Comparison of ENCODE assay signal across 1 cellular context in the genomic region with DNA sequence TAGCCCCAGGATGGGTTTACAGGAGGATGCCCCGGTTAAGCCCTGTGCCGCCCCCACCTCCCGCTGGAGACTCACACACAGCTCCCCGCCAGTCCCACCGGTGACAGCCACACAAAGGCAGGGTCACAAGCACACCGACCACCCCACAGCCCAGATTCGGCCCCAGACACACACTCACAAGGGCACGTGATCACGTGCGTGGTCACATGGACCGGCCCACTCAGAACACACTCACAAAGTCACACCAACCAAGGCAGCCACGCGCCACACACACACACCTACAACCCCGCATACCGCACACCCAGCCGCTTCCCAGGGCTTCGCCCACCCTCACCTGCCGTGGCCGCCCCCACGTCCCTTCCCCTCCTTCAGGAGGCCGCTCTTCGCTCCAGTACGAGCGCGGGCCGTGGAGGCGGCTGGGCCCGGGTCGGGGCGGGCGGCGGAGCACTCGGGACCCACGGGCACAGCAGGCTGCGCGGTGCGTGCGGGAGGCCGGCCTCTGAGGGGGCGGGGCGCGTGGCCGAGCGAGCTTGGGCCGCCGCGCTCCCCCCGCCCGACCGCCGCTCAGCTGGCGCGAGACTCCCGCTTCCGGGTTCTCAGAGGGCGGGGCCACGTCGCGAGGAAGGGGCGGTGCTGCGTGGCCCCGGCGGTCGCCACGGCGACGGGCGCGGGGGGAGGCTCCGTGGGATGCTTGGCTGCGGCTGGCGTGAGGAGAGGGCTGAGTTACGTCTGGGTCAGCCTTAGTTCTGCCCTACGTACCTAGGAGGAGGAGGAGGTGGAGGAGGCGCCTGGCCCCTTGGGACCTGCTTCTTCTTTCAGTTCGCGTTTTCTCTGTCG.
TF ChIP-seq lines count a peak whose summit lies in the region.

A gene with protein sequence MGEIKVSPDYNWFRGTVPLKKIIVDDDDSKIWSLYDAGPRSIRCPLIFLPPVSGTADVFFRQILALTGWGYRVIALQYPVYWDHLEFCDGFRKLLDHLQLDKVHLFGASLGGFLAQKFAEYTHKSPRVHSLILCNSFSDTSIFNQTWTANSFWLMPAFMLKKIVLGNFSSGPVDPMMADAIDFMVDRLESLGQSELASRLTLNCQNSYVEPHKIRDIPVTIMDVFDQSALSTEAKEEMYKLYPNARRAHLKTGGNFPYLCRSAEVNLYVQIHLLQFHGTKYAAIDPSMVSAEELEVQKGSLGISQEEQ (minus strand): TSS at position 584 of the 837 bp plus-strand sequence. CDS start 6,345 bp downstream, outside the sequence.

TF ChIP-seq in HepG2, 621 proteins besides CTCF, POLR2A, EP300 and RAD21 (continued from another document and continues in another):
- no peak for TF ChIP-seq ZNF10 (CRISPR knock-in tag; IDR thresholded peaks at IDR 0.05; ENCODE audit: borderline replicate concordance, low read depth)
- TF ChIP-seq TBL1XR1 (IDR thresholded peaks at IDR 0.05; ENCODE audit: borderline replicate concordance, low read length, partially characterized antibody): no peak
- peak; percentile 18; the same call in 1 of the 2 replicates for TF ChIP-seq ISL2 (CRISPR knock-in tag; IDR thresholded peaks at IDR 0.05)
- TF ChIP-seq, protein P1, sequence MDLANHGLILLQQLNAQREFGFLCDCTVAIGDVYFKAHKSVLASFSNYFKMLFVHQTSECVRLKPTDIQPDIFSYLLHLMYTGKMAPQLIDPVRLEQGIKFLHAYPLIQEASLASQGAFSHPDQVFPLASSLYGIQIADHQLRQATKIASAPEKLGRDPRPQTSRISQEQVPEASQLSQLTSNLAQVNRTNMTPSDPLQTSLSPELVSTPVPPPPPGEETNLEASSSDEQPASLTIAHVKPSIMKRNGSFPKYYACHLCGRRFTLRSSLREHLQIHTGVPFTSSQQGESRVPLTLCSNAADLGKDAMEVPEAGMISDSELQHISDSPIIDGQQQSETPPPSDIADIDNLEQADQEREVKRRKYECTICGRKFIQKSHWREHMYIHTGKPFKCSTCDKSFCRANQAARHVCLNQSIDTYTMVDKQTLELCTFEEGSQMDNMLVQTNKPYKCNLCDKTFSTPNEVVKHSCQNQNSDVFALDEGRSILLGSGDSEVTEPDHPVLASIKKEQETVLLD (CRISPR knock-in tag; IDR thresholded peaks at IDR 0.05; ENCODE audit: low read depth): 0 out of 2 replicates have a peak, but pooled peaks have one; percentile 54
- TF ChIP-seq, protein P2, sequence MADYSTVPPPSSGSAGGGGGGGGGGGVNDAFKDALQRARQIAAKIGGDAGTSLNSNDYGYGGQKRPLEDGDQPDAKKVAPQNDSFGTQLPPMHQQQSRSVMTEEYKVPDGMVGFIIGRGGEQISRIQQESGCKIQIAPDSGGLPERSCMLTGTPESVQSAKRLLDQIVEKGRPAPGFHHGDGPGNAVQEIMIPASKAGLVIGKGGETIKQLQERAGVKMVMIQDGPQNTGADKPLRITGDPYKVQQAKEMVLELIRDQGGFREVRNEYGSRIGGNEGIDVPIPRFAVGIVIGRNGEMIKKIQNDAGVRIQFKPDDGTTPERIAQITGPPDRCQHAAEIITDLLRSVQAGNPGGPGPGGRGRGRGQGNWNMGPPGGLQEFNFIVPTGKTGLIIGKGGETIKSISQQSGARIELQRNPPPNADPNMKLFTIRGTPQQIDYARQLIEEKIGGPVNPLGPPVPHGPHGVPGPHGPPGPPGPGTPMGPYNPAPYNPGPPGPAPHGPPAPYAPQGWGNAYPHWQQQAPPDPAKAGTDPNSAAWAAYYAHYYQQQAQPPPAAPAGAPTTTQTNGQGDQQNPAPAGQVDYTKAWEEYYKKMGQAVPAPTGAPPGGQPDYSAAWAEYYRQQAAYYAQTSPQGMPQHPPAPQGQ (CRISPR knock-in tag; IDR thresholded peaks at IDR 0.05; ENCODE audit: borderline replicate concordance): no peak
- TF ChIP-seq NFIB (CRISPR knock-in tag; IDR thresholded peaks at IDR 0.05; ENCODE audit: borderline replicate concordance): no peak
- TF ChIP-seq HOXD1 (CRISPR knock-in tag; IDR thresholded peaks at IDR 0.05): 0 out of 2 replicates have a peak, but pooled peaks have one; percentile 39
- TF ChIP-seq KDM6A (CRISPR knock-in tag; IDR thresholded peaks at IDR 0.05; ENCODE audit: low read depth): no peak
- peak; percentile 49; the same call in 1 of the 2 replicates for TF ChIP-seq KDM5A (IDR thresholded peaks at IDR 0.05; ENCODE audit: borderline replicate concordance, low read length)
- TF ChIP-seq, protein P3, sequence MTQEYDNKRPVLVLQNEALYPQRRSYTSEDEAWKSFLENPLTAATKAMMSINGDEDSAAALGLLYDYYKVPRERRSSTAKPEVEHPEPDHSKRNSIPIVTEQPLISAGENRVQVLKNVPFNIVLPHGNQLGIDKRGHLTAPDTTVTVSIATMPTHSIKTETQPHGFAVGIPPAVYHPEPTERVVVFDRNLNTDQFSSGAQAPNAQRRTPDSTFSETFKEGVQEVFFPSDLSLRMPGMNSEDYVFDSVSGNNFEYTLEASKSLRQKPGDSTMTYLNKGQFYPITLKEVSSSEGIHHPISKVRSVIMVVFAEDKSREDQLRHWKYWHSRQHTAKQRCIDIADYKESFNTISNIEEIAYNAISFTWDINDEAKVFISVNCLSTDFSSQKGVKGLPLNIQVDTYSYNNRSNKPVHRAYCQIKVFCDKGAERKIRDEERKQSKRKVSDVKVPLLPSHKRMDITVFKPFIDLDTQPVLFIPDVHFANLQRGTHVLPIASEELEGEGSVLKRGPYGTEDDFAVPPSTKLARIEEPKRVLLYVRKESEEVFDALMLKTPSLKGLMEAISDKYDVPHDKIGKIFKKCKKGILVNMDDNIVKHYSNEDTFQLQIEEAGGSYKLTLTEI (CRISPR knock-in tag; conservative IDR thresholded peaks at IDR 0.05): no peak
- TF ChIP-seq, protein P4, sequence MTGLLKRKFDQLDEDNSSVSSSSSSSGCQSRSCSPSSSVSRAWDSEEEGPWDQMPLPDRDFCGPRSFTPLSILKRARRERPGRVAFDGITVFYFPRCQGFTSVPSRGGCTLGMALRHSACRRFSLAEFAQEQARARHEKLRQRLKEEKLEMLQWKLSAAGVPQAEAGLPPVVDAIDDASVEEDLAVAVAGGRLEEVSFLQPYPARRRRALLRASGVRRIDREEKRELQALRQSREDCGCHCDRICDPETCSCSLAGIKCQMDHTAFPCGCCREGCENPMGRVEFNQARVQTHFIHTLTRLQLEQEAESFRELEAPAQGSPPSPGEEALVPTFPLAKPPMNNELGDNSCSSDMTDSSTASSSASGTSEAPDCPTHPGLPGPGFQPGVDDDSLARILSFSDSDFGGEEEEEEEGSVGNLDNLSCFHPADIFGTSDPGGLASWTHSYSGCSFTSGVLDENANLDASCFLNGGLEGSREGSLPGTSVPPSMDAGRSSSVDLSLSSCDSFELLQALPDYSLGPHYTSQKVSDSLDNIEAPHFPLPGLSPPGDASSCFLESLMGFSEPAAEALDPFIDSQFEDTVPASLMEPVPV (CRISPR knock-in tag; IDR thresholded peaks at IDR 0.05): no peak
- TF ChIP-seq POGZ (CRISPR knock-in tag; IDR thresholded peaks at IDR 0.05): no peak
- peak; percentile 86 for TF ChIP-seq SAFB2 (CRISPR knock-in tag; IDR thresholded peaks at IDR 0.05; ENCODE audit: borderline replicate concordance, low read depth)
- no peak for TF ChIP-seq SRSF1 (optimal IDR thresholded peaks at IDR 0.05; ENCODE audit: low read depth, low read length)
- TF ChIP-seq TCF12 (IDR thresholded peaks at IDR 0.05): no peak
- peak; percentile 49; the same call in 1 of the 2 replicates for TF ChIP-seq TCF12 (CRISPR knock-in tag; IDR thresholded peaks at IDR 0.05)
- TF ChIP-seq PAWR (CRISPR knock-in tag; IDR thresholded peaks at IDR 0.05; ENCODE audit: borderline replicate concordance): no peak
- TF ChIP-seq SNAI1 (CRISPR knock-in tag; IDR thresholded peaks at IDR 0.05; ENCODE audit: borderline replicate concordance): no peak
- no peak for TF ChIP-seq CENPX (CRISPR knock-in tag; IDR thresholded peaks at IDR 0.05)
- TF ChIP-seq PPARG (CRISPR knock-in tag; conservative IDR thresholded peaks at IDR 0.05): no peak
- TF ChIP-seq ZNF292 (CRISPR knock-in tag; IDR thresholded peaks at IDR 0.05; ENCODE audit: borderline replicate concordance, low read depth): no peak
- TF ChIP-seq, protein P5, sequence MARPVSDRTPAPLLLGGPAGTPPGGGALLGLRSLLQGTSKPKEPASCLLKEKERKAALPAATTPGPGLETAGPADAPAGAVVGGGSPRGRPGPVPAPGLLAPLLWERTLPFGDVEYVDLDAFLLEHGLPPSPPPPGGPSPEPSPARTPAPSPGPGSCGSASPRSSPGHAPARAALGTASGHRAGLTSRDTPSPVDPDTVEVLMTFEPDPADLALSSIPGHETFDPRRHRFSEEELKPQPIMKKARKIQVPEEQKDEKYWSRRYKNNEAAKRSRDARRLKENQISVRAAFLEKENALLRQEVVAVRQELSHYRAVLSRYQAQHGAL (CRISPR knock-in tag; IDR thresholded peaks at IDR 0.05; ENCODE audit: not compliant biosample characterization): peak; percentile 69
- TF ChIP-seq RARG (CRISPR knock-in tag; IDR thresholded peaks at IDR 0.05; ENCODE audit: low read depth): no peak
- no peak for TF ChIP-seq NFATC3 (CRISPR knock-in tag; IDR thresholded peaks at IDR 0.05)
- no peak for TF ChIP-seq EHMT2 (IDR thresholded peaks at IDR 0.05; ENCODE audit: borderline replicate concordance, low read depth, low read length)
- TF ChIP-seq ZNF432 (CRISPR knock-in tag; IDR thresholded peaks at IDR 0.05; ENCODE audit: borderline replicate concordance): no peak
- TF ChIP-seq, protein P6, sequence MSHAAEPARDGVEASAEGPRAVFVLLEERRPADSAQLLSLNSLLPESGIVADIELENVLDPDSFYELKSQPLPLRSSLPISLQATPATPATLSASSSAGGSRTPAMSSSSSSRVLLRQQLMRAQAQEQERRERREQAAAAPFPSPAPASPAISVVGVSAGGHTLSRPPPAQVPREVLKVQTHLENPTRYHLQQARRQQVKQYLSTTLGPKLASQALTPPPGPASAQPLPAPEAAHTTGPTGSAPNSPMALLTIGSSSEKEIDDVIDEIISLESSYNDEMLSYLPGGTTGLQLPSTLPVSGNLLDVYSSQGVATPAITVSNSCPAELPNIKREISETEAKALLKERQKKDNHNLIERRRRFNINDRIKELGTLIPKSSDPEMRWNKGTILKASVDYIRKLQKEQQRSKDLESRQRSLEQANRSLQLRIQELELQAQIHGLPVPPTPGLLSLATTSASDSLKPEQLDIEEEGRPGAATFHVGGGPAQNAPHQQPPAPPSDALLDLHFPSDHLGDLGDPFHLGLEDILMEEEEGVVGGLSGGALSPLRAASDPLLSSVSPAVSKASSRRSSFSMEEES (CRISPR knock-in tag; IDR thresholded peaks at IDR 0.05): peak; percentile 56
- no peak for TF ChIP-seq DPF2 (CRISPR knock-in tag; IDR thresholded peaks at IDR 0.05; ENCODE audit: borderline replicate concordance, low read depth)
- TF ChIP-seq MTA3 (CRISPR knock-in tag; IDR thresholded peaks at IDR 0.05): no peak
- TF ChIP-seq, protein P7, sequence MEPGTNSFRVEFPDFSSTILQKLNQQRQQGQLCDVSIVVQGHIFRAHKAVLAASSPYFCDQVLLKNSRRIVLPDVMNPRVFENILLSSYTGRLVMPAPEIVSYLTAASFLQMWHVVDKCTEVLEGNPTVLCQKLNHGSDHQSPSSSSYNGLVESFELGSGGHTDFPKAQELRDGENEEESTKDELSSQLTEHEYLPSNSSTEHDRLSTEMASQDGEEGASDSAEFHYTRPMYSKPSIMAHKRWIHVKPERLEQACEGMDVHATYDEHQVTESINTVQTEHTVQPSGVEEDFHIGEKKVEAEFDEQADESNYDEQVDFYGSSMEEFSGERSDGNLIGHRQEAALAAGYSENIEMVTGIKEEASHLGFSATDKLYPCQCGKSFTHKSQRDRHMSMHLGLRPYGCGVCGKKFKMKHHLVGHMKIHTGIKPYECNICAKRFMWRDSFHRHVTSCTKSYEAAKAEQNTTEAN (CRISPR knock-in tag; conservative IDR thresholded peaks at IDR 0.05): peak; percentile 73; the same call in 1 of the 2 replicates
- no peak for TF ChIP-seq SRSF4 (IDR thresholded peaks at IDR 0.05; ENCODE audit: low read depth, low read length, poor library complexity, severe bottlenecking)
- no peak for TF ChIP-seq ZFAT (CRISPR knock-in tag; conservative IDR thresholded peaks at IDR 0.05)
- no peak for TF ChIP-seq ZNF672 (CRISPR knock-in tag; IDR thresholded peaks at IDR 0.05)
- 0 out of 2 replicates have a peak, but pooled peaks have one; percentile 33 for TF ChIP-seq ZNF160 (CRISPR knock-in tag; IDR thresholded peaks at IDR 0.05)
- TF ChIP-seq, protein P8, sequence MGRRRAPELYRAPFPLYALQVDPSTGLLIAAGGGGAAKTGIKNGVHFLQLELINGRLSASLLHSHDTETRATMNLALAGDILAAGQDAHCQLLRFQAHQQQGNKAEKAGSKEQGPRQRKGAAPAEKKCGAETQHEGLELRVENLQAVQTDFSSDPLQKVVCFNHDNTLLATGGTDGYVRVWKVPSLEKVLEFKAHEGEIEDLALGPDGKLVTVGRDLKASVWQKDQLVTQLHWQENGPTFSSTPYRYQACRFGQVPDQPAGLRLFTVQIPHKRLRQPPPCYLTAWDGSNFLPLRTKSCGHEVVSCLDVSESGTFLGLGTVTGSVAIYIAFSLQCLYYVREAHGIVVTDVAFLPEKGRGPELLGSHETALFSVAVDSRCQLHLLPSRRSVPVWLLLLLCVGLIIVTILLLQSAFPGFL (CRISPR knock-in tag; IDR thresholded peaks at IDR 0.05): 0 out of 2 replicates have a peak, but pooled peaks have one; percentile 18
- TF ChIP-seq ZBTB8A (CRISPR knock-in tag; IDR thresholded peaks at IDR 0.05; ENCODE audit: borderline replicate concordance, low read depth): no peak
- 0 out of 2 replicates have a peak, but pooled peaks have one; percentile 7 for TF ChIP-seq GZF1 (CRISPR knock-in tag; IDR thresholded peaks at IDR 0.05)
